In genomic region chr1:234710936-234711335, GRCh38 we compare ENCODE assay signal across 1 cellular context.
TF ChIP-seq lines count a peak whose summit lies in the region.

No MANE protein-coding gene starts in this region.

TF ChIP-seq in IMR-90, 13 proteins besides CTCF, POLR2A, EP300 and RAD21:
- no peak for TF ChIP-seq CEBPB (IDR thresholded peaks at IDR 0.05; ENCODE audit: low read depth, low read length)
- no peak for TF ChIP-seq CHD1 (IDR thresholded peaks at IDR 0.05; ENCODE audit: low read depth, low read length)
- TF ChIP-seq RCOR1 (IDR thresholded peaks at IDR 0.05; ENCODE audit: insufficient replicate concordance, low read length) = no peak
- TF ChIP-seq RFX5 (IDR thresholded peaks at IDR 0.05; ENCODE audit: low read depth, low read length) = no peak
- TF ChIP-seq SMC3 (IDR thresholded peaks at IDR 0.05; ENCODE audit: low read depth, low read length) = no peak
